In the genomic region with DNA sequence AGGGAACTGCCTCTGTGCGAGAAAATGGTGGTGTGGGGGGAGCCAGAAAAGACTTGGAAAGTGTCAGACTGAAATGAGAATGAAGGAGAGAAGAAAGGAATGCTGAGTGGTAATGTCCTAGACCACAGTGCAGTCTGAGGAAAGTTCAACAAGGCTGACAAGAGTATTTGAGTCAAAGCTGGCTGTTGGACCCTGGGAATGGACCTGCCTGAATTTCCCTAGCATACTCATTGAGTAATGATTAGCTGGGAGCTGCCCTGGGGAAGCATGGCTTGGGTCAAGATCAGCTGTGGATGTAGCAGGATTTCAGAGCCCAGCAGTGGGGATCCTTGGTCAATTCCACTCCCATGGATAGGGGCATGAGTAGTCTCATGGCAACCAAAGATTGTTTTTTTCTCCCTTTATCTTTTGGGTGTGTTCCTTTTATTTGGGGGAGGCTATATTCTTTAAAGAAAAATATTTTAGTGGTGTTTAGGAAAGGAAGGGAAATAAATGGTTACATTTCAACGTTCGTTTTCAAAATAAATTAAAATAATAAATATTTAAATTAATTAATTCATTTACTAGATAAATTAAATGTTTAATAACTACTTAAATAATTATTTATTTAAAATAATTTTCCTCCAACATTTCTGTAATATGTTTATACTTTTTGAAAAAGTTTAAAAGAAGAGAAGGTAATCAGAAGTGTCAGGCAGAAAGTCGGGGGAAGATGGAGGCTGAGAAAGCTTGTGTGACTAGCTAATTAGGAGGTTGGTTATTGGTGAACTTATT, we compare ENCODE assay signal across 2 cellular contexts.
TF ChIP-seq lines count a peak whose summit lies in the region.

No MANE protein-coding gene starts in this region.

TF ChIP-seq in HepG2, 621 proteins besides CTCF, POLR2A, EP300 and RAD21:
- TF ChIP-seq SRF (IDR thresholded peaks at IDR 0.05; ENCODE audit: low read depth, low read length) = no peak
- TF ChIP-seq MAF1 (CRISPR knock-in tag; IDR thresholded peaks at IDR 0.05; ENCODE audit: borderline replicate concordance) = no peak
- TF ChIP-seq HIC2 (CRISPR knock-in tag; IDR thresholded peaks at IDR 0.05; ENCODE audit: low read depth) = no peak
- no peak for TF ChIP-seq GLI4 (CRISPR knock-in tag; IDR thresholded peaks at IDR 0.05; ENCODE audit: borderline replicate concordance)
- TF ChIP-seq, protein P1, sequence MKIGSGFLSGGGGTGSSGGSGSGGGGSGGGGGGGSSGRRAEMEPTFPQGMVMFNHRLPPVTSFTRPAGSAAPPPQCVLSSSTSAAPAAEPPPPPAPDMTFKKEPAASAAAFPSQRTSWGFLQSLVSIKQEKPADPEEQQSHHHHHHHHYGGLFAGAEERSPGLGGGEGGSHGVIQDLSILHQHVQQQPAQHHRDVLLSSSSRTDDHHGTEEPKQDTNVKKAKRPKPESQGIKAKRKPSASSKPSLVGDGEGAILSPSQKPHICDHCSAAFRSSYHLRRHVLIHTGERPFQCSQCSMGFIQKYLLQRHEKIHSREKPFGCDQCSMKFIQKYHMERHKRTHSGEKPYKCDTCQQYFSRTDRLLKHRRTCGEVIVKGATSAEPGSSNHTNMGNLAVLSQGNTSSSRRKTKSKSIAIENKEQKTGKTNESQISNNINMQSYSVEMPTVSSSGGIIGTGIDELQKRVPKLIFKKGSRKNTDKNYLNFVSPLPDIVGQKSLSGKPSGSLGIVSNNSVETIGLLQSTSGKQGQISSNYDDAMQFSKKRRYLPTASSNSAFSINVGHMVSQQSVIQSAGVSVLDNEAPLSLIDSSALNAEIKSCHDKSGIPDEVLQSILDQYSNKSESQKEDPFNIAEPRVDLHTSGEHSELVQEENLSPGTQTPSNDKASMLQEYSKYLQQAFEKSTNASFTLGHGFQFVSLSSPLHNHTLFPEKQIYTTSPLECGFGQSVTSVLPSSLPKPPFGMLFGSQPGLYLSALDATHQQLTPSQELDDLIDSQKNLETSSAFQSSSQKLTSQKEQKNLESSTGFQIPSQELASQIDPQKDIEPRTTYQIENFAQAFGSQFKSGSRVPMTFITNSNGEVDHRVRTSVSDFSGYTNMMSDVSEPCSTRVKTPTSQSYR (CRISPR knock-in tag; IDR thresholded peaks at IDR 0.05; ENCODE audit: borderline replicate concordance) = no peak
- no peak for TF ChIP-seq ZNF230 (CRISPR knock-in tag; IDR thresholded peaks at IDR 0.05)
- no peak for TF ChIP-seq ARHGAP35 (CRISPR knock-in tag; IDR thresholded peaks at IDR 0.05; ENCODE audit: borderline replicate concordance)
- TF ChIP-seq, protein P2, sequence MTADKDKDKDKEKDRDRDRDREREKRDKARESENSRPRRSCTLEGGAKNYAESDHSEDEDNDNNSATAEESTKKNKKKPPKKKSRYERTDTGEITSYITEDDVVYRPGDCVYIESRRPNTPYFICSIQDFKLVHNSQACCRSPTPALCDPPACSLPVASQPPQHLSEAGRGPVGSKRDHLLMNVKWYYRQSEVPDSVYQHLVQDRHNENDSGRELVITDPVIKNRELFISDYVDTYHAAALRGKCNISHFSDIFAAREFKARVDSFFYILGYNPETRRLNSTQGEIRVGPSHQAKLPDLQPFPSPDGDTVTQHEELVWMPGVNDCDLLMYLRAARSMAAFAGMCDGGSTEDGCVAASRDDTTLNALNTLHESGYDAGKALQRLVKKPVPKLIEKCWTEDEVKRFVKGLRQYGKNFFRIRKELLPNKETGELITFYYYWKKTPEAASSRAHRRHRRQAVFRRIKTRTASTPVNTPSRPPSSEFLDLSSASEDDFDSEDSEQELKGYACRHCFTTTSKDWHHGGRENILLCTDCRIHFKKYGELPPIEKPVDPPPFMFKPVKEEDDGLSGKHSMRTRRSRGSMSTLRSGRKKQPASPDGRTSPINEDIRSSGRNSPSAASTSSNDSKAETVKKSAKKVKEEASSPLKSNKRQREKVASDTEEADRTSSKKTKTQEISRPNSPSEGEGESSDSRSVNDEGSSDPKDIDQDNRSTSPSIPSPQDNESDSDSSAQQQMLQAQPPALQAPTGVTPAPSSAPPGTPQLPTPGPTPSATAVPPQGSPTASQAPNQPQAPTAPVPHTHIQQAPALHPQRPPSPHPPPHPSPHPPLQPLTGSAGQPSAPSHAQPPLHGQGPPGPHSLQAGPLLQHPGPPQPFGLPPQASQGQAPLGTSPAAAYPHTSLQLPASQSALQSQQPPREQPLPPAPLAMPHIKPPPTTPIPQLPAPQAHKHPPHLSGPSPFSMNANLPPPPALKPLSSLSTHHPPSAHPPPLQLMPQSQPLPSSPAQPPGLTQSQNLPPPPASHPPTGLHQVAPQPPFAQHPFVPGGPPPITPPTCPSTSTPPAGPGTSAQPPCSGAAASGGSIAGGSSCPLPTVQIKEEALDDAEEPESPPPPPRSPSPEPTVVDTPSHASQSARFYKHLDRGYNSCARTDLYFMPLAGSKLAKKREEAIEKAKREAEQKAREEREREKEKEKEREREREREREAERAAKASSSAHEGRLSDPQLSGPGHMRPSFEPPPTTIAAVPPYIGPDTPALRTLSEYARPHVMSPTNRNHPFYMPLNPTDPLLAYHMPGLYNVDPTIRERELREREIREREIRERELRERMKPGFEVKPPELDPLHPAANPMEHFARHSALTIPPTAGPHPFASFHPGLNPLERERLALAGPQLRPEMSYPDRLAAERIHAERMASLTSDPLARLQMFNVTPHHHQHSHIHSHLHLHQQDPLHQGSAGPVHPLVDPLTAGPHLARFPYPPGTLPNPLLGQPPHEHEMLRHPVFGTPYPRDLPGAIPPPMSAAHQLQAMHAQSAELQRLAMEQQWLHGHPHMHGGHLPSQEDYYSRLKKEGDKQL (CRISPR knock-in tag; IDR thresholded peaks at IDR 0.05; ENCODE audit: low read depth) = no peak
- TF ChIP-seq HIVEP1 (CRISPR knock-in tag; IDR thresholded peaks at IDR 0.05) = no peak

TF ChIP-seq in H1, 55 proteins besides CTCF, POLR2A, EP300 and RAD21:
- TF ChIP-seq TAF1 (IDR thresholded peaks at IDR 0.05; ENCODE audit: low read depth, low read length) (no peak), PHF8 (conservative IDR thresholded peaks at IDR 0.05; ENCODE audit: low read depth, low read length) (no peak), CTBP2 (IDR thresholded peaks at IDR 0.05; ENCODE audit: borderline replicate concordance, insufficient read depth, insufficient read length, low read length) (no peak), POLR2AphosphoS5 (IDR thresholded peaks at IDR 0.05; ENCODE audit: low read depth, low read length) (no peak), ASH2L (IDR thresholded peaks at IDR 0.05; ENCODE audit: low read length) (no peak), ATF2 (IDR thresholded peaks at IDR 0.05; ENCODE audit: low read length) (no peak), YY1 (IDR thresholded peaks at IDR 0.05; ENCODE audit: low read depth, low read length) (no peak), RNF2 (IDR thresholded peaks at IDR 0.05; ENCODE audit: borderline replicate concordance, low read depth, low read length, missing control alignments, poor library complexity, severe bottlenecking) (no peak), CBX5 (IDR thresholded peaks at IDR 0.05; ENCODE audit: low read depth, low read length) (no peak), KDM5A (IDR thresholded peaks at IDR 0.05; ENCODE audit: low read length) (no peak), HDAC2 (IDR thresholded peaks at IDR 0.05; ENCODE audit: borderline replicate concordance in 1 of 2, low read depth in 2 of 2, low read length in 2 of 2) (no peak), CREB1 (IDR thresholded peaks at IDR 0.05) (no peak), MAFK (IDR thresholded peaks at IDR 0.05; ENCODE audit: low read depth, low read length) (no peak), ZNF274 (IDR thresholded peaks at IDR 0.05; ENCODE audit: borderline replicate concordance, extremely low read depth, low read length) (no peak), JUN (IDR thresholded peaks at IDR 0.05; ENCODE audit: low read depth, low read length) (no peak), SP1 (IDR thresholded peaks at IDR 0.05; ENCODE audit: low read depth, low read length) (no peak)
- TF ChIP-seq, protein P3, sequence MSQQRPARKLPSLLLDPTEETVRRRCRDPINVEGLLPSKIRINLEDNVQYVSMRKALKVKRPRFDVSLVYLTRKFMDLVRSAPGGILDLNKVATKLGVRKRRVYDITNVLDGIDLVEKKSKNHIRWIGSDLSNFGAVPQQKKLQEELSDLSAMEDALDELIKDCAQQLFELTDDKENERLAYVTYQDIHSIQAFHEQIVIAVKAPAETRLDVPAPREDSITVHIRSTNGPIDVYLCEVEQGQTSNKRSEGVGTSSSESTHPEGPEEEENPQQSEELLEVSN (IDR thresholded peaks at IDR 0.05) = no peak
TF ChIP-seq in H1: peak in this region for 0.
